ENCODE assay signal across 9 cellular contexts in genomic region chr19:11530432-11530831, GRCh38. TPM values are rescaled to one million over a fixed set of nuclear protein-coding genes. Genes with fewer than 3 reads are reported as not detected.
A peak's percentile ranks its signal among the peaks of the same experiment; 100 is the strongest.
DNase-seq lines count a peak whose midpoint lies in the region; ATAC-seq, FAIRE-seq and TF ChIP-seq lines count a peak whose summit lies in the region.
"Had no signal": no experiment of that assay in that cellular context is flagged by ENCODE, and none has a peak within 500 bp of the region (broad histone marks: within the 10 kb centered on the region; RNA-seq: fewer than 3 reads in every experiment).

No MANE protein-coding gene starts in this region.

- H3K27ac ChIP-seq in A549 (peak overlapping the region in 1 of 2 experiments; percentile 50; a peak in 2 of 6 replicates), gastroesophageal sphincter (peak overlapping the region; percentile 77 to 92 (median 91)), osteoblast (ENCODE audit: low read depth, low read length) (no peak overlapping the region)

- DNase-seq in A549 (ENCODE audit: low read depth in 1 of 2, low spot score in 1 of 2) (peak; percentile 56 to 89), H7 (peak; percentile 97), NCI-H510A treated with DMSO at 0.1 percent for 48 hours (lab: John Stamatoyannopoulos, UW) (peak; percentile 86), osteoblast (ENCODE audit: insufficient read length, low spot score, missing footprints) (peak; percentile 89)
- peak; percentile 39 for DNase-seq in activated T-helper 2 cell treated with anti-CD3 and anti-CD28 coated beads, Interferon-gamma antibody, Interleukin-2, Interleukin-4, amounts not matched to agents 10 μg/mL and 5 μg/mL and 100 μg/mL, durations not matched to agents 14 hours and 24 hours and 36 hours (ENCODE audit: low spot score)

- peaks cover 24% of the 10 kb centered on the region for H3K4me1 ChIP-seq in A549
- H3K4me1 ChIP-seq in gastroesophageal sphincter, result peaks cover 0 to 46% (median 23%) of the 10 kb centered on the region in 3 donors
- peaks cover 27% of the 10 kb centered on the region for H3K4me1 ChIP-seq in osteoblast (ENCODE audit: insufficient read depth, low read length)

- TF ChIP-seq EP300 in A549 (IDR thresholded peaks at IDR 0.05) (no peak), gastroesophageal sphincter (IDR thresholded peaks at IDR 0.05) (no peak)

- no peak overlapping the region for H3K27ac Mint-ChIP-seq in activated T-helper 2 cell treated with anti-CD3 and anti-CD28 coated beads, Interferon-gamma antibody, Interleukin-2, Interleukin-4, amounts not matched to agents 10 μg/mL and 5 μg/mL and 100 μg/mL, durations not matched to agents 14 hours and 24 hours and 36 hours
- H3K27ac Mint-ChIP-seq: stimulated activated naive CD8-positive, alpha-beta T cell treated with anti-CD3 and anti-CD28 coated beads, Interleukin-15, Interleukin-2, amounts not matched to agents 100 ng/mL and 50 ng/mL, for 24 hours had no signal

- TF ChIP-seq CTCF in A549 (IDR thresholded peaks at IDR 0.05) (no peak), gastroesophageal sphincter (IDR thresholded peaks at IDR 0.05) (peak in 3 of 4 experiments; percentile 12 to 54 (median 19)), osteoblast (IDR thresholded peaks at IDR 0.05; ENCODE audit: extremely low read depth, low read depth, low read length) (peak; percentile 23)

- no peak overlapping the region for H3K4me3 Mint-ChIP-seq in activated T-helper 2 cell treated with anti-CD3 and anti-CD28 coated beads, Interferon-gamma antibody, Interleukin-2, Interleukin-4, amounts not matched to agents 10 μg/mL and 5 μg/mL and 100 μg/mL, durations not matched to agents 14 hours and 24 hours and 36 hours (ENCODE audit: low read depth)
- H3K4me3 Mint-ChIP-seq: stimulated activated naive CD8-positive, alpha-beta T cell treated with anti-CD3 and anti-CD28 coated beads, Interleukin-15, Interleukin-2, amounts not matched to agents 100 ng/mL and 50 ng/mL, for 24 hours had no signal

- FAIRE-seq in A549 (lab: Jason Lieb, UNC), result no peak

- H3K4me3 ChIP-seq in A549, result no peak overlapping the region
- no peak overlapping the region for H3K4me3 ChIP-seq in H7 (ENCODE audit: insufficient read depth, low read depth, low read length)
- no peak overlapping the region for H3K4me3 ChIP-seq in gastroesophageal sphincter
- H3K4me3 ChIP-seq in osteoblast (ENCODE audit: insufficient read depth, low read length), result no peak overlapping the region

- no peaks in the 10 kb centered on the region for H4K20me1 ChIP-seq in osteoblast (ENCODE audit: insufficient read depth, low read length)

- peak overlapping the region; percentile 39 for H2AFZ ChIP-seq in osteoblast (ENCODE audit: low read length)

- 47% methylated on average over 9 of the region's 9 CpGs for WGBS in A549 (ENCODE audit: missing lambda C conversion rate)
- WGBS in gastroesophageal sphincter (ENCODE audit: low coverage in 1 of 2), 2 donors, result 33 to 39% methylated on average over 3 to 6 of the region's 9 CpGs

- CTCF ChIA-PET in A549 (lab: Yijun Ruan, JAX), result interaction anchor here (0.9 kb wide), 1 partner anchor 8 kb away, joined by 4 read pairs; the partner anchor contains the start of gene CNN1

- H3K79me2 ChIP-seq in osteoblast (ENCODE audit: insufficient read depth, low read length), result peaks cover 5% of the 10 kb centered on the region

- peak in 1 of 2 experiments; percentile 18; a peak in 3 of 6 replicates for ATAC-seq in A549
- peak; percentile 25 for ATAC-seq in gastroesophageal sphincter
- no peak for ATAC-seq in GM18867 (IDR thresholded peaks at IDR 0.05; ENCODE audit: unreplicated experiment)
- no peak for ATAC-seq in GM21723 (IDR thresholded peaks at IDR 0.05; ENCODE audit: unreplicated experiment)

- H3K27me3 ChIP-seq in H7 (ENCODE audit: control insufficient read depth, insufficient read depth, low read length), result no peaks in the 10 kb centered on the region; the same call in 1 of the 2 replicates
- H3K27me3 ChIP-seq in gastroesophageal sphincter, result no peaks in the 10 kb centered on the region
- H3K27me3 ChIP-seq in osteoblast (ENCODE audit: insufficient read depth, low read length), result no peaks in the 10 kb centered on the region

- H3K4me2 ChIP-seq in A549, result no peak overlapping the region
- no peak overlapping the region for H3K4me2 ChIP-seq in osteoblast (ENCODE audit: insufficient read depth, low read length)

- peaks cover 5% of the 10 kb centered on the region for H3K27me3 Mint-ChIP-seq in activated T-helper 2 cell treated with anti-CD3 and anti-CD28 coated beads, Interferon-gamma antibody, Interleukin-2, Interleukin-4, amounts not matched to agents 10 μg/mL and 5 μg/mL and 100 μg/mL, durations not matched to agents 14 hours and 24 hours and 36 hours (ENCODE audit: low read depth)
- H3K27me3 Mint-ChIP-seq: stimulated activated naive CD8-positive, alpha-beta T cell treated with anti-CD3 and anti-CD28 coated beads, Interleukin-15, Interleukin-2, amounts not matched to agents 100 ng/mL and 50 ng/mL, for 24 hours had no signal

- intact Hi-C loops in activated T-helper 2 cell treated with anti-CD3 and anti-CD28 coated beads, Interferon-gamma antibody, Interleukin-2, Interleukin-4, amounts not matched to agents 10 μg/mL and 5 μg/mL and 100 μg/mL, durations not matched to agents 14 hours and 24 hours and 36 hours (cut with micrococcal nuclease), result no loop called here

- H3K9me3 Mint-ChIP-seq in activated T-helper 2 cell treated with anti-CD3 and anti-CD28 coated beads, Interferon-gamma antibody, Interleukin-2, Interleukin-4, amounts not matched to agents 10 μg/mL and 5 μg/mL and 100 μg/mL, durations not matched to agents 14 hours and 24 hours and 36 hours, result no peaks in the 10 kb centered on the region
- H3K9me3 Mint-ChIP-seq: stimulated activated naive CD8-positive, alpha-beta T cell treated with anti-CD3 and anti-CD28 coated beads, Interleukin-15, Interleukin-2, amounts not matched to agents 100 ng/mL and 50 ng/mL, for 24 hours had no signal

- H3K4me1 Mint-ChIP-seq in activated T-helper 2 cell treated with anti-CD3 and anti-CD28 coated beads, Interferon-gamma antibody, Interleukin-2, Interleukin-4, amounts not matched to agents 10 μg/mL and 5 μg/mL and 100 μg/mL, durations not matched to agents 14 hours and 24 hours and 36 hours (ENCODE audit: low read depth), result peaks cover 26% of the 10 kb centered on the region

- H3K36me3 Mint-ChIP-seq in activated T-helper 2 cell treated with anti-CD3 and anti-CD28 coated beads, Interferon-gamma antibody, Interleukin-2, Interleukin-4, amounts not matched to agents 10 μg/mL and 5 μg/mL and 100 μg/mL, durations not matched to agents 14 hours and 24 hours and 36 hours (ENCODE audit: low read depth), result peaks cover 5% of the 10 kb centered on the region

- H3K9me3 ChIP-seq in A549 (no peaks in the 10 kb centered on the region), gastroesophageal sphincter (no peaks in the 10 kb centered on the region), osteoblast (ENCODE audit: low read depth, low read length) (no peaks in the 10 kb centered on the region)

- H3K36me3 ChIP-seq in H7 (replicated peaks; ENCODE audit: control insufficient read depth, insufficient read depth, low read length) (no peaks in the 10 kb centered on the region), gastroesophageal sphincter (peaks cover 0 to 9% of the 10 kb centered on the region in 2 donors), osteoblast (ENCODE audit: insufficient read depth, low read length) (no peaks in the 10 kb centered on the region)

- no peak for TF ChIP-seq POLR2A in A549 (IDR thresholded peaks at IDR 0.05; ENCODE audit: low read length)
- TF ChIP-seq POLR2A in gastroesophageal sphincter (IDR thresholded peaks at IDR 0.05), result no peak

- POLR2A ChIA-PET in A549 (lab: Yijun Ruan, JAX), result no interaction called here

- TF ChIP-seq RAD21 in A549 (conservative IDR thresholded peaks at IDR 0.05 in 1 of 2, IDR thresholded peaks at IDR 0.05 in 1 of 2), result 0 out of 5 replicates have a peak, but pooled peaks of 1 of the 2 experiments have one; percentile 6

RNA-seq across cellular contexts. Expression of gene ECSIT, which starts 1.5 kb away (rescaled TPM):
- polyA plus RNA-seq in A549 (2011; rRNA removed) (29.7 and 36.6 TPM in 2 replicates), A549 (2017; fragmentation: RNase III; extraction: RNeasy Plus Mini Kit Qiagen cat#74134 plus additional on column Dnase treatment) (23.0 to 24.4 TPM (median 23.8 TPM) in 3 replicates)
- polyA plus RNA-seq in A549 (2012; cell fraction: cytosol; rRNA removed), result 55.0 and 59.8 TPM in 2 replicates
- 89.9 and 93.9 TPM in 2 replicates for polyA plus RNA-seq in A549 (2012; cell fraction: nucleus; rRNA removed)
- polyA minus RNA-seq in A549 (2011; rRNA and poly(A)+ RNA removed), result 63.2 and 68.7 TPM in 2 replicates
- 72.4 and 77.5 TPM in 2 replicates for total RNA-seq in H7 (2014; rRNA removed; shearing (Covaris generic))
- 42.7 and 43.5 TPM in 2 replicates for total RNA-seq in activated T-helper 2 cell treated with anti-CD3 and anti-CD28 coated beads, Interferon-gamma antibody, Interleukin-2, Interleukin-4, amounts not matched to agents 10 μg/mL and 5 μg/mL and 100 μg/mL, durations not matched to agents 14 hours and 24 hours and 36 hours
- total RNA-seq in gastroesophageal sphincter (10 to 100 TPM; 50.1 to 88.3 (median 65.2) TPM), osteoblast (36.9 and 37.1 TPM in 2 replicates)

RNA-seq across cellular contexts. Expression of gene CNN1, which starts 8.2 kb away (rescaled TPM):
- polyA plus RNA-seq in A549 (2011; rRNA removed), result 0.62 and 0.89 TPM in 2 replicates
- polyA plus RNA-seq in A549 (2012; cell fraction: cytosol; rRNA removed), result 1.2 and 1.5 TPM in 2 replicates
- 1.4 and 1.6 TPM in 2 replicates for polyA plus RNA-seq in A549 (2012; cell fraction: nucleus; rRNA removed)
- polyA plus RNA-seq in A549 (2017; fragmentation: RNase III; extraction: RNeasy Plus Mini Kit Qiagen cat#74134 plus additional on column Dnase treatment), result 0.96 to 1.0 TPM (median 1.00 TPM) in 3 replicates
- 0.33 and 0.68 TPM in 2 replicates for polyA minus RNA-seq in A549 (2011; rRNA and poly(A)+ RNA removed)
- 24.1 and 26.7 TPM in 2 replicates for total RNA-seq in H7 (2014; rRNA removed; shearing (Covaris generic))
- total RNA-seq in activated T-helper 2 cell treated with anti-CD3 and anti-CD28 coated beads, Interferon-gamma antibody, Interleukin-2, Interleukin-4, amounts not matched to agents 10 μg/mL and 5 μg/mL and 100 μg/mL, durations not matched to agents 14 hours and 24 hours and 36 hours, result not detected in 2 replicates
- 1,000 to 10,000 TPM; 2,283 to 3,774 (median 3,072) TPM for total RNA-seq in gastroesophageal sphincter
- total RNA-seq in osteoblast, result 7.1 and 9.8 TPM in 2 replicates

RNA-seq across cellular contexts. Expression of gene ZNF653, which starts 24.8 kb away (rescaled TPM):
- polyA plus RNA-seq in A549 (2011; rRNA removed), result 2.9 and 3.8 TPM in 2 replicates
- polyA plus RNA-seq in A549 (2012; cell fraction: cytosol; rRNA removed), result 10.9 and 11.7 TPM in 2 replicates
- polyA plus RNA-seq in A549 (2012; cell fraction: nucleus; rRNA removed), result 14.0 and 16.5 TPM in 2 replicates
- polyA plus RNA-seq in A549 (2017; fragmentation: RNase III; extraction: RNeasy Plus Mini Kit Qiagen cat#74134 plus additional on column Dnase treatment), result 2.9 to 4.2 TPM (median 3.8 TPM) in 3 replicates
- 1.8 and 3.9 TPM in 2 replicates for polyA minus RNA-seq in A549 (2011; rRNA and poly(A)+ RNA removed)
- total RNA-seq in H7 (2014; rRNA removed; shearing (Covaris generic)), result 8.5 and 9.8 TPM in 2 replicates
- 19.4 and 20.1 TPM in 2 replicates for total RNA-seq in activated T-helper 2 cell treated with anti-CD3 and anti-CD28 coated beads, Interferon-gamma antibody, Interleukin-2, Interleukin-4, amounts not matched to agents 10 μg/mL and 5 μg/mL and 100 μg/mL, durations not matched to agents 14 hours and 24 hours and 36 hours
- 10 to 100 TPM in 2 of 4 donors, 1 to 10 TPM in 2; 5.1 to 20.4 (median 10.6) TPM for total RNA-seq in gastroesophageal sphincter
- total RNA-seq in osteoblast, result 2.9 and 3.5 TPM in 2 replicates

RNA-seq across cellular contexts. Expression of gene ELOF1, which starts 28.6 kb away (rescaled TPM):
- polyA plus RNA-seq in A549 (2011; rRNA removed), result 34.4 and 47.9 TPM in 2 replicates
- 110 and 112 TPM in 2 replicates for polyA plus RNA-seq in A549 (2012; cell fraction: cytosol; rRNA removed)
- polyA plus RNA-seq in A549 (2012; cell fraction: nucleus; rRNA removed), result 61.6 and 76.8 TPM in 2 replicates
- polyA plus RNA-seq in A549 (2017; fragmentation: RNase III; extraction: RNeasy Plus Mini Kit Qiagen cat#74134 plus additional on column Dnase treatment), result 91.5 to 97.3 TPM (median 92.7 TPM) in 3 replicates
- polyA minus RNA-seq in A549 (2011; rRNA and poly(A)+ RNA removed), result 41.8 and 48.5 TPM in 2 replicates
- 48.2 and 66.7 TPM in 2 replicates for total RNA-seq in H7 (2014; rRNA removed; shearing (Covaris generic))
- total RNA-seq in activated T-helper 2 cell treated with anti-CD3 and anti-CD28 coated beads, Interferon-gamma antibody, Interleukin-2, Interleukin-4, amounts not matched to agents 10 μg/mL and 5 μg/mL and 100 μg/mL, durations not matched to agents 14 hours and 24 hours and 36 hours, result 64.1 and 68.3 TPM in 2 replicates
- 10 to 100 TPM; 19.1 to 49.4 (median 32.0) TPM for total RNA-seq in gastroesophageal sphincter
- total RNA-seq in osteoblast, result 31.2 and 42.0 TPM in 2 replicates

RNA-seq across cellular contexts. Expression of gene ACP5, which starts 47.0 kb away (rescaled TPM):
- polyA plus RNA-seq in A549 (2011; rRNA removed), result 0.05 TPM in 1 of 2 replicates, not detected in the other
- polyA plus RNA-seq in A549 (2012; cell fraction: cytosol; rRNA removed), result not detected in 2 replicates
- polyA plus RNA-seq in A549 (2012; cell fraction: nucleus; rRNA removed), result 0.07 TPM in 1 of 2 replicates, not detected in the other
- polyA plus RNA-seq in A549 (2017; fragmentation: RNase III; extraction: RNeasy Plus Mini Kit Qiagen cat#74134 plus additional on column Dnase treatment), result not detected in 3 replicates
- not detected in 2 replicates for polyA minus RNA-seq in A549 (2011; rRNA and poly(A)+ RNA removed)
- total RNA-seq in H7 (2014; rRNA removed; shearing (Covaris generic)), result 1.0 and 3.7 TPM in 2 replicates
- total RNA-seq in activated T-helper 2 cell treated with anti-CD3 and anti-CD28 coated beads, Interferon-gamma antibody, Interleukin-2, Interleukin-4, amounts not matched to agents 10 μg/mL and 5 μg/mL and 100 μg/mL, durations not matched to agents 14 hours and 24 hours and 36 hours, result 25.4 and 27.0 TPM in 2 replicates
- total RNA-seq in gastroesophageal sphincter, result 10 to 100 TPM in 2 of 4 donors, 1 to 10 TPM in 2; 4.4 to 12.0 (median 9.8) TPM
- total RNA-seq in osteoblast, result 0.59 and 2.5 TPM in 2 replicates

Comparison
In these comparisons a context has a peak if more than half of its experiments do, and no peak if none do; other contexts are left out.
1. DNase-seq: peak in every context shown above with its lines; median percentile 97 in H7; 89 in osteoblast; 86 in NCI-H510A treated with DMSO at 0.1 percent for 48 hours; 72 in A549; 39 in activated T-helper 2 cell treated with anti-CD3 and anti-CD28 coated beads, Interferon-gamma antibody, Interleukin-2, Interleukin-4, amounts not matched to agents 10 μg/mL and 5 μg/mL and 100 μg/mL, durations not matched to agents 14 hours and 24 hours and 36 hours.
2. RNA of gene CNN1, which starts 8.2 kb away (total RNA-seq): 2,283 to 3,774 TPM in gastroesophageal sphincter; 24.1 to 26.7 TPM in H7, 7.1 to 9.8 TPM in osteoblast and not detected in activated T-helper 2 cell treated with anti-CD3 and anti-CD28 coated beads, Interferon-gamma antibody, Interleukin-2, Interleukin-4, amounts not matched to agents 10 μg/mL and 5 μg/mL and 100 μg/mL, durations not matched to agents 14 hours and 24 hours and 36 hours; every median in the first group is over 10 times any median in the second.